ENCODE assay signal across 10 cellular contexts in the genomic region with DNA sequence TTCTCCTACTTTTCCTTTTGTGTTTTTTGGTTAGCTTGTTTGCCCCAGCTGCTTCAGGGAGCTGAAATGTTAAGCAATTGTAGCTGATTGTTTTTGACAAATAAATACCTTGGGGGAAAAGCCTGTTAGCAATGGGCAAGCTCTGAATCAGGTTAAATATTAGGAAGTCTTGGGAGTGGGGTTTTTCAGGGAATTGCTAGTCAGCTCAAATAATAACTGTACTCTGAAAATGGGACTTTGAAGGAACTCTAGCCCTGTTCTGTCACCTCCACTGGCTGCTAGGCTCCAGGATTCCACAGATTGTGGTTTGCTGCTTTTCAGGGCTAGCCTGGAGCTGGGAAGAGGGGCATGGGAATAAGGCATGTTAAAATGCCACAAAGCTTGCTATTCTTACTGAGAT. TPM values are rescaled to one million over a fixed set of nuclear protein-coding genes. Genes with fewer than 3 reads are reported as not detected.
DNase-seq lines count a peak whose midpoint lies in the region; ATAC-seq, FAIRE-seq and TF ChIP-seq lines count a peak whose summit lies in the region.
"Had no signal": no experiment of that assay in that cellular context is flagged by ENCODE, and none has a peak within 500 bp of the region (broad histone marks: within the 10 kb centered on the region; RNA-seq: fewer than 3 reads in every experiment).

No MANE protein-coding gene starts in this region.

- peak overlapping the region; percentile 48 to 80 (median 66) for H3K4me2 ChIP-seq in BLaER1 treated with 17β-estradiol and CSF1 and Interleukin-3, amounts not matched to agents 10 nM and 100 nM
- H3K4me2 ChIP-seq in GM12878 (ENCODE audit: control insufficient read depth, insufficient read depth) = peak overlapping the region; percentile 64

- no peak overlapping the region for H3K4me3 Mint-ChIP-seq in nephron progenitor cell

- TF ChIP-seq RAD21 in GM12878 (IDR thresholded peaks at IDR 0.05; ENCODE audit: insufficient read depth, low read depth, low read length) = no peak

- TF ChIP-seq CTCF in GM12878 (IDR thresholded peaks at IDR 0.05 in 2 of 3, conservative IDR thresholded peaks at IDR 0.05 in 1 of 3; ENCODE audit: control insufficient read depth in 2 of 3, extremely low read depth in 1 of 3, insufficient read depth in 1 of 3, low read depth in 3 of 3, low read length in 3 of 3) (no peak), nephron progenitor cell (IDR thresholded peaks at IDR 0.05) (no peak)

- no peaks in the 10 kb centered on the region for H3K27me3 ChIP-seq in BLaER1 treated with 17β-estradiol and CSF1 and Interleukin-3, amounts not matched to agents 10 nM and 100 nM
- H3K27me3 ChIP-seq in GM12878 (replicated peaks in 1 of 2; ENCODE audit: control insufficient read depth in 2 of 2, insufficient read depth in 2 of 2, low read length in 1 of 2) = no peaks in the 10 kb centered on the region
- H3K27me3 ChIP-seq in muscle layer of colon (ENCODE audit: control insufficient read depth in 1 of 2, insufficient read depth in 2 of 2, low read length in 2 of 2) = no peaks in the 10 kb centered on the region

- peak; percentile 19 for DNase-seq in HT-29 (ENCODE audit: low spot score)
- DNase-seq in GM12878 (ENCODE audit: low read depth, low spot score) = no peak
- no peak for DNase-seq in central memory CD4-positive, alpha-beta T cell
- DNase-seq in NCI-H1105 treated with DMSO at 0.1 percent for 48 hours (lab: John Stamatoyannopoulos, UW) = no peak
- DNase-seq in activated CD8-positive, alpha-beta memory T cell treated with anti-CD3 and anti-CD28 coated beads, Interleukin-2, amount 50 U/mL, for 48 hours = no peak
- no peak for DNase-seq in nephron progenitor cell
- DNase-seq: effector CD8-positive, alpha-beta T cell; NCI-H2171 treated with DMSO at 0.1 percent for 48 hours had no signal

- H2AFZ ChIP-seq in GM12878 (ENCODE audit: control insufficient read depth, low read depth, low read length) = peak overlapping the region; percentile 70

- peak overlapping the region; percentile 4 to 61 (median 40); a peak in 19 of 22 replicates for H3K9ac ChIP-seq in BLaER1 treated with 17β-estradiol and CSF1 and Interleukin-3, amounts not matched to agents 10 nM and 100 nM
- H3K9ac ChIP-seq in GM12878 (ENCODE audit: control insufficient read depth, insufficient read depth, low read length) (peak overlapping the region; percentile 54), muscle layer of colon (ENCODE audit: low read length) (no peak overlapping the region)

- peaks cover 24 to 45% (median 38%) of the 10 kb centered on the region in 10 experiments for H3K4me1 ChIP-seq in BLaER1 treated with 17β-estradiol and CSF1 and Interleukin-3, amounts not matched to agents 10 nM and 100 nM
- no peaks in the 10 kb centered on the region; the same call in 1 of the 2 replicates for H3K4me1 ChIP-seq in GM12878 (ENCODE audit: control insufficient read depth, insufficient read depth, low read length)
- peaks cover 14% of the 10 kb centered on the region for H3K4me1 ChIP-seq in muscle layer of colon (ENCODE audit: insufficient read depth, low read length)

- in situ Hi-C loops in GM12878 (cut with MboI) = no loop called here

- H3K27ac Mint-ChIP-seq in nephron progenitor cell = no peak overlapping the region

- H4K20me1 ChIP-seq in BLaER1 treated with 17β-estradiol and CSF1 and Interleukin-3, amounts not matched to agents 10 nM and 100 nM = peaks cover 0 to 91% (median 28%) of the 10 kb centered on the region in 11 experiments; a peak in 16 of 22 replicates
- no peaks in the 10 kb centered on the region for H4K20me1 ChIP-seq in GM12878 (ENCODE audit: control insufficient read depth, insufficient read depth)

- BruUV-seq in GM12878 (replicated peaks; lab: Mats Ljungman, UMichigan) = no TSS peak

- no peaks in the 10 kb centered on the region for H3K27me3 Mint-ChIP-seq in nephron progenitor cell (ENCODE audit: low read depth, poor library complexity)

- POLR2A ChIA-PET in GM12878 (lab: Charles Lee) = interaction anchor here (0.7 to 2.4 kb wide), 8 partner anchors 10 to 80 kb away, joined by 3 to 14 read pairs (median 4); partner anchors contain the start of gene AP3M1

- ATAC-seq in GM12878 = peak; percentile 8; the same call in 2 of the 3 replicates

- SMC1A ChIA-PET in GM12878 (lab: Charles Lee; ENCODE audit: uncharacterized antibody, unreplicated experiment) = interaction anchor here (0.6 to 3.0 kb wide), 18 partner anchors 8 to 250 kb away, joined by 3 to 35 read pairs (median 7); partner anchors contain the start of genes ADK and AP3M1

- no peak for TF ChIP-seq EP300 in GM12878 (IDR thresholded peaks at IDR 0.05; ENCODE audit: borderline replicate concordance in 1 of 2, control insufficient read depth in 1 of 2, low read depth in 2 of 2, low read length in 2 of 2)

- intact Hi-C loops in GM12878 (cut with micrococcal nuclease; ENCODE audit: unreplicated experiment) = no loop called here

- peaks cover 86% of the 10 kb centered on the region for H3K79me2 ChIP-seq in GM12878 (ENCODE audit: control insufficient read depth, insufficient read depth, low read length)

- peaks cover 4% of the 10 kb centered on the region for H3K9me3 Mint-ChIP-seq in nephron progenitor cell

- FAIRE-seq in GM12878 (lab: Jason Lieb, UNC) = no peak

- no peaks in the 10 kb centered on the region for H3K9me3 ChIP-seq in BLaER1 treated with 17β-estradiol and CSF1 and Interleukin-3, amounts not matched to agents 10 nM and 100 nM (replicated peaks in 1 of 11)
- H3K9me3 ChIP-seq in GM12878 (replicated peaks; ENCODE audit: control insufficient read depth, insufficient read depth, low read length) (no peaks in the 10 kb centered on the region), muscle layer of colon (ENCODE audit: low read length) (no peaks in the 10 kb centered on the region)

- RAD21 ChIA-PET in GM12878 (lab: Charles Lee; ENCODE audit: unreplicated experiment) = interaction anchor here (1.0 to 2.4 kb wide), 13 partner anchors 9 to 1044 kb away, joined by 4 to 12 read pairs (median 6); partner anchors contain the start of genes ADK and AP3M1

- peak overlapping the region; percentile 41 to 74 (median 61); a peak in 20 of 22 replicates for H3K27ac ChIP-seq in BLaER1 treated with 17β-estradiol and CSF1 and Interleukin-3, amounts not matched to agents 10 nM and 100 nM
- H3K27ac ChIP-seq in GM12878 (ENCODE audit: control insufficient read depth, insufficient read depth) (peak overlapping the region; percentile 76), muscle layer of colon (ENCODE audit: low read depth, low read length) (peak overlapping the region; percentile 21)

- CTCF ChIA-PET in GM12878 (lab: Yijun Ruan, JAX) = interaction anchor here (0.8 to 2.4 kb wide), 12 partner anchors 9 to 110 kb away, joined by 3 to 15 read pairs (median 3); no protein-coding TSS in a partner anchor

- peaks cover 11% of the 10 kb centered on the region for H3K36me3 Mint-ChIP-seq in nephron progenitor cell (ENCODE audit: low read depth)

- H3K36me3 ChIP-seq in BLaER1 treated with 17β-estradiol and CSF1 and Interleukin-3, amounts not matched to agents 10 nM and 100 nM = peaks cover 0 to 12% (median 0%) of the 10 kb centered on the region in 11 experiments; a peak in 4 of 22 replicates
- no peaks in the 10 kb centered on the region for H3K36me3 ChIP-seq in GM12878 (ENCODE audit: control insufficient read depth in 2 of 2, insufficient read depth in 2 of 2, low read length in 1 of 2)
- no peaks in the 10 kb centered on the region for H3K36me3 ChIP-seq in muscle layer of colon (ENCODE audit: insufficient read depth, low read length)

- H3K4me3 ChIP-seq in BLaER1 treated with 17β-estradiol and CSF1 and Interleukin-3, amounts not matched to agents 10 nM and 100 nM = peak overlapping the region in 1 of 10 experiments; percentile 19; a peak in 2 of 20 replicates
- peak overlapping the region; percentile 64 for H3K4me3 ChIP-seq in GM12878
- H3K4me3 ChIP-seq in muscle layer of colon (ENCODE audit: low read depth in 1 of 2, low read length in 2 of 2) = no peak overlapping the region

- peaks cover 8% of the 10 kb centered on the region for H3K4me1 Mint-ChIP-seq in nephron progenitor cell

- TF ChIP-seq POLR2A in GM12878 (IDR thresholded peaks at IDR 0.05; ENCODE audit: low read depth, low read length) = no peak

RNA-seq across cellular contexts. Expression of gene ADK, which starts 39.5 kb away (rescaled TPM):
- 17.1 and 20.1 TPM in 2 replicates for total RNA-seq in HT-29 (2014; rRNA removed; shearing (Covaris generic))
- total RNA-seq in GM12878 (2013; cell fraction: nucleolus; rRNA removed) = 99.1 and 113 TPM in 2 replicates
- total RNA-seq in GM12878 (2014; rRNA removed) (65.5 and 79.2 TPM in 2 replicates), GM12878 (2014; rRNA removed; fragmentation: Illumina TruSeq; extraction: Trizol) (77.2 and 77.5 TPM in 2 replicates), GM12878 (2021) (71.9 and 73.6 TPM in 2 replicates)
- 28.6 TPM for polyA plus RNA-seq in GM12878 (2011; ENCODE audit: low read depth)
- polyA plus RNA-seq in GM12878 (2011; rRNA removed) (42.0 and 60.5 TPM in 2 replicates), GM12878 (2014; fragmentation: Illumina TruSeq; extraction: Trizol) (85.8 and 106 TPM in 2 replicates), GM12878 (2014; fragmentation: Nextera tagmentation; extraction: Ambion mirVana) (100 to 1,000 TPM; 107 to 117 TPM), GM12878 (2014; rRNA removed) (50.3 and 67.4 TPM in 2 replicates), GM12878 (2016; fragmentation: Nextera tagmentation; extraction: Ambion mirVana) (100 to 1,000 TPM; 148 to 151 TPM)
- 18.0 and 19.4 TPM in 2 replicates for polyA plus RNA-seq in GM12878 (2011; cell fraction: cytosol; rRNA removed)
- polyA plus RNA-seq in GM12878 (2011; cell fraction: nucleus; rRNA removed) = 16.0 and 16.3 TPM in 2 replicates
- polyA plus RNA-seq in GM12878 (2012) = 31.2 and 42.7 TPM in 2 replicates
- polyA minus RNA-seq in GM12878 (2011; rRNA and poly(A)+ RNA removed) = 16.9 and 23.5 TPM in 2 replicates
- polyA minus RNA-seq in GM12878 (2011; cell fraction: cytosol; rRNA and poly(A)+ RNA removed) = 6.1 and 8.9 TPM in 2 replicates
- 25.1 and 39.7 TPM in 2 replicates for polyA minus RNA-seq in GM12878 (2011; cell fraction: nucleus; rRNA and poly(A)+ RNA removed)

RNA-seq across cellular contexts. Expression of gene AP3M1, which starts 39.9 kb away (rescaled TPM):
- 16.2 and 18.9 TPM in 2 replicates for total RNA-seq in HT-29 (2014; rRNA removed; shearing (Covaris generic))
- 54.6 and 57.6 TPM in 2 replicates for total RNA-seq in GM12878 (2013; cell fraction: nucleolus; rRNA removed)
- total RNA-seq in GM12878 (2014; rRNA removed) = 46.8 and 52.3 TPM in 2 replicates
- 44.6 TPM in 2 replicates for total RNA-seq in GM12878 (2014; rRNA removed; fragmentation: Illumina TruSeq; extraction: Trizol)
- total RNA-seq in GM12878 (2021) = 46.7 and 48.6 TPM in 2 replicates
- 23.9 TPM for polyA plus RNA-seq in GM12878 (2011; ENCODE audit: low read depth)
- 83.4 and 108 TPM in 2 replicates for polyA plus RNA-seq in GM12878 (2011; rRNA removed)
- polyA plus RNA-seq in GM12878 (2011; cell fraction: cytosol; rRNA removed) = 35.1 and 42.3 TPM in 2 replicates
- polyA plus RNA-seq in GM12878 (2011; cell fraction: nucleus; rRNA removed) = 32.4 and 36.4 TPM in 2 replicates
- 25.1 and 33.0 TPM in 2 replicates for polyA plus RNA-seq in GM12878 (2012)
- polyA plus RNA-seq in GM12878 (2014; fragmentation: Illumina TruSeq; extraction: Trizol) = 70.9 and 96.8 TPM in 2 replicates
- 10 to 100 TPM; 22.1 to 29.6 TPM for polyA plus RNA-seq in GM12878 (2014; fragmentation: Nextera tagmentation; extraction: Ambion mirVana)
- 46.6 and 47.4 TPM in 2 replicates for polyA plus RNA-seq in GM12878 (2014; rRNA removed)
- polyA plus RNA-seq in GM12878 (2016; fragmentation: Nextera tagmentation; extraction: Ambion mirVana) = 10 to 100 TPM; 72.4 to 72.9 TPM
- 51.2 and 72.1 TPM in 2 replicates for polyA minus RNA-seq in GM12878 (2011; rRNA and poly(A)+ RNA removed)
- 16.6 and 25.1 TPM in 2 replicates for polyA minus RNA-seq in GM12878 (2011; cell fraction: cytosol; rRNA and poly(A)+ RNA removed)
- 23.9 and 32.9 TPM in 2 replicates for polyA minus RNA-seq in GM12878 (2011; cell fraction: nucleus; rRNA and poly(A)+ RNA removed)

Comparison
In these comparisons a context has a peak if more than half of its experiments do, and no peak if none do; other contexts are left out.
1. H3K27ac ChIP-seq: peak in every context shown above with its lines; median percentile 76 in GM12878; 61 in BLaER1 treated with 17β-estradiol and CSF1 and Interleukin-3, amounts not matched to agents 10 nM and 100 nM; 21 in muscle layer of colon.